18 cellular contexts compared by ENCODE assay signal in the genomic region with DNA sequence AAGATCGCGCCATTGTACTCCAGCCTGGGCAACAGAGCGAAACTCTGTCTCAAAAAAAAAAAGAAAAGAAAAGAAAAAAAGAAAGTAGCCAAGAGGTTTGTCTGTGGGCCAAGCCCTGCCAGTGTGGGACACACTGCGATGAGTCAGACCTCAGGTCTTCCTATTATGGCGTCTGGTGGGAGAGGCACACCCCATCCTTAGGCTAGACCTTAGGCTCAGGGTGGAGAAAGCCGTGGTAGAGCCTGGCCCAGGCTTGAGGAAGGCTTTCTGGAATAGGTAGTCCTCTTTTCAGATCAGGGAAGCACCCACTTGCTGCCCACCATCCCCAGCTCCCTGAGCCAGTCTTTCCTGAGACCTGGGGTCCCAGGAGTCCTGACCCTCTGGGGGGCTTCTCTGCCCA. TPM values are rescaled to one million over a fixed set of nuclear protein-coding genes. Genes with fewer than 3 reads are reported as not detected.
DNase-seq lines count a peak whose midpoint lies in the region; ATAC-seq, FAIRE-seq and TF ChIP-seq lines count a peak whose summit lies in the region.
"Had no signal": no experiment of that assay in that cellular context is flagged by ENCODE, and none has a peak within 500 bp of the region (broad histone marks: within the 10 kb centered on the region; RNA-seq: fewer than 3 reads in every experiment).

No MANE protein-coding gene starts in this region.

- intact Hi-C loops in activated CD8-positive, alpha-beta T cell treated with anti-CD3 and anti-CD28 coated beads for 36 hours (cut with micrococcal nuclease), result no loop called here

- no peak for TF ChIP-seq CTCF in activated CD8-positive, alpha-beta T cell treated with anti-CD3 and anti-CD28 coated beads for 36 hours (IDR thresholded peaks at IDR 0.05)
- TF ChIP-seq CTCF in fibroblast of pulmonary artery (IDR thresholded peaks at IDR 0.05; ENCODE audit: low read length, missing control alignments), result no peak

- ATAC-seq in activated CD8-positive, alpha-beta T cell treated with anti-CD3 and anti-CD28 coated beads for 36 hours, result no peak
- ATAC-seq in HG02840 (IDR thresholded peaks at IDR 0.05; ENCODE audit: low FRiP score, unreplicated experiment), result no peak
- no peak for ATAC-seq in GM18517 (IDR thresholded peaks at IDR 0.05; ENCODE audit: unreplicated experiment)
- ATAC-seq in GM18502 (IDR thresholded peaks at IDR 0.05; ENCODE audit: poor library complexity, unreplicated experiment), result no peak
- ATAC-seq: GM12878 had no signal

- peaks cover 78% of the 10 kb centered on the region for H3K4me1 Mint-ChIP-seq in activated CD8-positive, alpha-beta T cell treated with anti-CD3 and anti-CD28 coated beads for 36 hours (ENCODE audit: low read depth)

- no peak overlapping the region for H3K4me3 ChIP-seq in fibroblast of pulmonary artery (replicated peaks; ENCODE audit: low read depth, low read length)
- H3K4me3 ChIP-seq: GM12878, hepatocyte, SJSA1, upper lobe of left lung had no signal

- peak overlapping the region; percentile 93 for H3K27ac Mint-ChIP-seq in activated CD8-positive, alpha-beta T cell treated with anti-CD3 and anti-CD28 coated beads for 36 hours

- no peak for TF ChIP-seq POLR2A in GM12891 (IDR thresholded peaks at IDR 0.05; ENCODE audit: low read depth, low read length)

- CTCF ChIA-PET in activated CD8-positive, alpha-beta T cell treated with anti-CD3 and anti-CD28 coated beads for 36 hours (lab: Charles Lee), result interaction anchor here (1.3 to 14.6 kb wide), 4 partner anchors 8 to 33 kb away, joined by 4 to 769 read pairs (median 144); a partner anchor contains a TSS

- H3K4me3 Mint-ChIP-seq in activated CD8-positive, alpha-beta T cell treated with anti-CD3 and anti-CD28 coated beads for 36 hours, result peak overlapping the region; percentile 91

- FAIRE-seq in GM12891 (lab: Jason Lieb, UNC), result no peak
- FAIRE-seq: GM12878 had no signal

- DNase-seq in AG08395 (ENCODE audit: low spot score) (peak; percentile 32), Daoy (ENCODE audit: low read depth) (peak; percentile 46), fibroblast of pulmonary artery (ENCODE audit: low read depth) (peak; percentile 14), GM12891 (ENCODE audit: insufficient read length, low spot score) (no peak)
- peak; percentile 14 for DNase-seq in activated CD8-positive, alpha-beta T cell treated with anti-CD3 and anti-CD28 coated beads for 36 hours
- DNase-seq: activated effector memory CD4-positive, alpha-beta T cell treated with Interleukin-2 at 50 U/mL for 16 hours; BE2C; central memory CD4-positive, alpha-beta T cell; DMS79 treated with DMSO at 0.1 percent for 48 hours; NCI-H1092; NCI-H2227 treated with DMSO at 0.1 percent for 48 hours; upper lobe of left lung had no signal

- POLR2A ChIA-PET in activated CD8-positive, alpha-beta T cell treated with anti-CD3 and anti-CD28 coated beads for 36 hours (lab: Charles Lee), result interaction anchor here (1.3 to 18.9 kb wide), 4 partner anchors 7 to 814 kb away, joined by 3 to 2276 read pairs (median 457); a partner anchor contains a TSS

- peaks cover 98% of the 10 kb centered on the region for H3K36me3 Mint-ChIP-seq in activated CD8-positive, alpha-beta T cell treated with anti-CD3 and anti-CD28 coated beads for 36 hours (ENCODE audit: low read depth)

- no peaks in the 10 kb centered on the region for H3K9me3 Mint-ChIP-seq in activated CD8-positive, alpha-beta T cell treated with anti-CD3 and anti-CD28 coated beads for 36 hours

- peaks cover 2% of the 10 kb centered on the region for H3K27me3 Mint-ChIP-seq in activated CD8-positive, alpha-beta T cell treated with anti-CD3 and anti-CD28 coated beads for 36 hours

TF ChIP-seq in GM12891, 5 proteins besides CTCF, POLR2A, EP300 and RAD21:
- no peak for TF ChIP-seq POU2F2 (IDR thresholded peaks at IDR 0.05; ENCODE audit: low read depth, low read length)
- TF ChIP-seq POLR2AphosphoS5 (IDR thresholded peaks at IDR 0.05; ENCODE audit: low read depth, low read length), result no peak
- TF ChIP-seq SPI1 (IDR thresholded peaks at IDR 0.05; ENCODE audit: low read depth, low read length), result no peak
- no peak for TF ChIP-seq PAX5 (IDR thresholded peaks at IDR 0.05; ENCODE audit: insufficient read depth, low read length, severe bottlenecking)
- TF ChIP-seq TAF1 (IDR thresholded peaks at IDR 0.05; ENCODE audit: low read depth, low read length), result no peak

RNA-seq across cellular contexts. Expression of a gene that starts 6.0 kb away (rescaled TPM):
- total RNA-seq in Daoy (2014; rRNA removed; shearing (Covaris generic)), result 9.1 and 9.7 TPM in 2 replicates
- 100 to 1,000 TPM in 1 of 2 experiments, 10 to 100 TPM in 1; 97.1 to 101 TPM for total RNA-seq in activated CD8-positive, alpha-beta T cell treated with anti-CD3 and anti-CD28 coated beads for 36 hours
- 10.5 TPM for polyA plus RNA-seq in GM12891 (2012; ENCODE audit: low read depth, missing spikeins)

RNA-seq across cellular contexts. Expression of a gene that starts 7.8 kb away (rescaled TPM):
- 2.4 and 2.6 TPM in 2 replicates for total RNA-seq in Daoy (2014; rRNA removed; shearing (Covaris generic))
- 10 to 100 TPM; 37.9 to 41.3 TPM for total RNA-seq in activated CD8-positive, alpha-beta T cell treated with anti-CD3 and anti-CD28 coated beads for 36 hours
- 0.83 TPM for polyA plus RNA-seq in GM12891 (2012; ENCODE audit: low read depth, missing spikeins)

RNA-seq across cellular contexts. Expression of a gene that starts 36.2 kb away (rescaled TPM):
- 0.46 TPM in 1 of 2 replicates, not detected in the other for total RNA-seq in Daoy (2014; rRNA removed; shearing (Covaris generic))
- total RNA-seq in activated CD8-positive, alpha-beta T cell treated with anti-CD3 and anti-CD28 coated beads for 36 hours, result 100 to 1,000 TPM; 307 to 308 TPM
- polyA plus RNA-seq in GM12891 (2012; ENCODE audit: low read depth, missing spikeins), result 0.37 TPM

RNA-seq across cellular contexts. Expression of a gene that starts 41.6 kb away (rescaled TPM):
- 21.7 and 23.4 TPM in 2 replicates for total RNA-seq in Daoy (2014; rRNA removed; shearing (Covaris generic))
- total RNA-seq in activated CD8-positive, alpha-beta T cell treated with anti-CD3 and anti-CD28 coated beads for 36 hours, result 100 to 1,000 TPM; 204 to 205 TPM
- polyA plus RNA-seq in GM12891 (2012; ENCODE audit: low read depth, missing spikeins), result 10.0 TPM

Comparison
In these comparisons a context has a peak if more than half of its experiments do, and no peak if none do; other contexts are left out.
1. RNA of a gene that starts 7.8 kb away (total RNA-seq): 37.9 to 41.3 TPM in activated CD8-positive, alpha-beta T cell treated with anti-CD3 and anti-CD28 coated beads for 36 hours; 2.4 to 2.6 TPM in Daoy; every median in the first group is over 10 times any median in the second.
2. RNA of a gene that starts 36.2 kb away (total RNA-seq): 307 to 308 TPM in activated CD8-positive, alpha-beta T cell treated with anti-CD3 and anti-CD28 coated beads for 36 hours; 0.46 TPM in Daoy; every median in the first group is over 100 times any median in the second.